ENCODE assay signal across 8 cellular contexts in genomic region chr7:2864999-2865670, GRCh38. TPM values are rescaled to one million over a fixed set of nuclear protein-coding genes. Genes with fewer than 3 reads are reported as not detected.
DNase-seq lines count a peak whose midpoint lies in the region; ATAC-seq, FAIRE-seq and TF ChIP-seq lines count a peak whose summit lies in the region.

No MANE protein-coding gene starts in this region.

- H3K9me3 ChIP-seq in HepG2 (ENCODE audit: low read length) = no peaks in the 10 kb centered on the region

- H3K36me3 Mint-ChIP-seq in activated CD4-positive, alpha-beta T cell treated with anti-CD3 and anti-CD28 coated beads for 36 hours (ENCODE audit: low read depth) = no peaks in the 10 kb centered on the region

- CTCF ChIA-PET in activated CD4-positive, alpha-beta T cell treated with anti-CD3 and anti-CD28 coated beads for 36 hours (lab: Charles Lee) = interaction anchor here (0.6 to 3.1 kb wide), 22 partner anchors 9 to 1912 kb away, joined by 3 to 24 read pairs (median 3); no protein-coding TSS in a partner anchor
- CTCF ChIA-PET in HepG2 (lab: Yijun Ruan, JAX; ENCODE audit: low intra/inter-chr PET ratio, low total read pairs) = interaction anchor here (1.3 to 3.2 kb wide), 3 partner anchors 289 to 1032 kb away, joined by 4 to 16 read pairs (median 5); no protein-coding TSS in a partner anchor

- no peaks in the 10 kb centered on the region for H3K9me3 Mint-ChIP-seq in activated CD4-positive, alpha-beta T cell treated with anti-CD3 and anti-CD28 coated beads for 36 hours (ENCODE audit: low read depth)

- peaks cover 42% of the 10 kb centered on the region for H3K4me1 Mint-ChIP-seq in activated CD4-positive, alpha-beta T cell treated with anti-CD3 and anti-CD28 coated beads for 36 hours

- peaks cover 35% of the 10 kb centered on the region for H3K4me1 ChIP-seq in HepG2 (ENCODE audit: insufficient read depth, low read length)

- peak; percentile 88 for TF ChIP-seq RAD21 in HepG2 (CRISPR knock-in tag; IDR thresholded peaks at IDR 0.05)

- TF ChIP-seq EP300 in HepG2 (IDR thresholded peaks at IDR 0.05; ENCODE audit: low read depth in 2 of 2, low read length in 2 of 2) = no peak
- no peak for TF ChIP-seq EP300 in HepG2 (CRISPR knock-in tag; IDR thresholded peaks at IDR 0.05; ENCODE audit: borderline replicate concordance)

- no peak overlapping the region for H3K9ac ChIP-seq in HepG2 (ENCODE audit: insufficient read depth, low read depth, low read length)

- DNase-seq in AG08395 (ENCODE audit: low spot score) = peak; percentile 77
- peak; percentile 55 for DNase-seq in GM18507 (ENCODE audit: extremely low spot score, insufficient read length, low read depth)
- DNase-seq in NCI-H1694 treated with DMSO at 0.1 percent for 48 hours (lab: John Stamatoyannopoulos, UW) = peak; percentile 51
- peak; percentile 86 for DNase-seq in activated CD4-positive, alpha-beta T cell treated with anti-CD3 and anti-CD28 coated beads for 36 hours
- DNase-seq in cerebellar cortex (ENCODE audit: low spot score) = peak; percentile 71
- DNase-seq in HepG2 (ENCODE audit: low spot score) = peak; percentile 59
- peak; percentile 63 for DNase-seq in stimulated activated CD8-positive, alpha-beta memory T cell treated with anti-CD3 and anti-CD28 coated beads, Interleukin-12 subunit alpha, Interleukin-12 subunit beta, amount 100 ng/mL, for 1 hour (ENCODE audit: low read depth)

- TF ChIP-seq CTCF in HepG2 (CRISPR knock-in tag; IDR thresholded peaks at IDR 0.05) = peak; percentile 95

- H3K27ac ChIP-seq in HepG2 (ENCODE audit: extremely low read length, insufficient read depth, low read length) = no peak overlapping the region

- H4K20me1 ChIP-seq in HepG2 (ENCODE audit: insufficient read depth, low read length) = no peaks in the 10 kb centered on the region

- H3K36me3 ChIP-seq in HepG2 (replicated peaks in 1 of 2; ENCODE audit: control insufficient read depth in 1 of 2, insufficient read depth in 2 of 2, low read length in 2 of 2) = no peaks in the 10 kb centered on the region

- peak; percentile 25 for ATAC-seq in activated CD4-positive, alpha-beta T cell treated with anti-CD3 and anti-CD28 coated beads for 36 hours
- ATAC-seq in HepG2 (peak; percentile 10; the same call in 2 of the 3 replicates), HG03175 (IDR thresholded peaks at IDR 0.05; ENCODE audit: unreplicated experiment) (no peak)

- no peak for TF ChIP-seq POLR2A in HepG2 (IDR thresholded peaks at IDR 0.05; ENCODE audit: insufficient read depth in 1 of 2, low read depth in 2 of 2, low read length in 2 of 2)

- in situ Hi-C loops in HepG2 (cut with HindIII; ENCODE audit: extremely low pct_ligation_motif_present, low pct_unique_long_range_greater_than_20kb) = no loop called here

- H3K4me3 ChIP-seq in HepG2 (replicated peaks in 1 of 3; ENCODE audit: insufficient read depth in 1 of 3, low read depth in 2 of 3, low read length in 3 of 3) = no peak overlapping the region

- peak overlapping the region; percentile 96; the same call in 1 of the 2 replicates for H3K4me2 ChIP-seq in HepG2 (ENCODE audit: low read depth, low read length)

- intact Hi-C loops in activated CD4-positive, alpha-beta T cell treated with anti-CD3 and anti-CD28 coated beads for 36 hours (cut with DNase I, micrococcal nuclease) = loop anchor here (1.0 to 10.0 kb wide), 12 partner anchors 70 to 1032 kb away; partner anchors contain the start of genes CARD11 (in 1 of the 2) and SDK1 (in 1 of the 2)
- intact Hi-C loops in HepG2 (cut with micrococcal nuclease; ENCODE audit: unreplicated experiment) = loop anchor here (5.0 to 10.0 kb wide), 3 partner anchors 63 to 1030 kb away; no protein-coding TSS in a partner anchor

- no peak overlapping the region for H3K4me3 Mint-ChIP-seq in activated CD4-positive, alpha-beta T cell treated with anti-CD3 and anti-CD28 coated beads for 36 hours

- peak overlapping the region; percentile 87 for H3K27ac Mint-ChIP-seq in activated CD4-positive, alpha-beta T cell treated with anti-CD3 and anti-CD28 coated beads for 36 hours

- no TSS peak for BruUV-seq in HepG2 (replicated peaks; lab: Mats Ljungman, UMichigan)

- 53% methylated on average over 9 of the region's 17 CpGs for WGBS in HepG2 (ENCODE audit: low lambda C conversion rate)

- peak; percentile 80 for FAIRE-seq in GM18507 (lab: Jason Lieb, UNC)
- FAIRE-seq in HepG2 (lab: Jason Lieb, UNC) = peak; percentile 70

- no peak overlapping the region for H2AFZ ChIP-seq in HepG2 (ENCODE audit: low read length)

- no peaks in the 10 kb centered on the region for H3K27me3 Mint-ChIP-seq in activated CD4-positive, alpha-beta T cell treated with anti-CD3 and anti-CD28 coated beads for 36 hours

- POLR2A ChIA-PET in activated CD4-positive, alpha-beta T cell treated with anti-CD3 and anti-CD28 coated beads for 36 hours (lab: Charles Lee) = no interaction called here
- POLR2A ChIA-PET in HepG2 (lab: Yijun Ruan, JAX) = interaction anchor here (1.5 to 1.8 kb wide), 2 partner anchors 12 to 61 kb away, joined by 3 to 20 read pairs; no protein-coding TSS in a partner anchor

- H3K27me3 ChIP-seq in HepG2 (ENCODE audit: control insufficient read depth in 1 of 2, insufficient read depth in 2 of 2, low read length in 2 of 2) = no peaks in the 10 kb centered on the region; a peak in 1 of 5 replicates

- no peaks in the 10 kb centered on the region for H3K79me2 ChIP-seq in HepG2 (ENCODE audit: insufficient read depth, low read length)

TF ChIP-seq in HepG2, 621 proteins besides CTCF, POLR2A, EP300 and RAD21 (continues in another document):
- no peak for TF ChIP-seq SMAD9 (CRISPR knock-in tag; IDR thresholded peaks at IDR 0.05)
- no peak for TF ChIP-seq MATR3 (CRISPR knock-in tag; IDR thresholded peaks at IDR 0.05)
- TF ChIP-seq NFE2 (CRISPR knock-in tag; IDR thresholded peaks at IDR 0.05) = no peak
- peak; percentile 40; the same call in 1 of the 2 replicates for TF ChIP-seq ZNF501 (CRISPR knock-in tag; IDR thresholded peaks at IDR 0.05)
- TF ChIP-seq TRAFD1 (CRISPR knock-in tag; IDR thresholded peaks at IDR 0.05; ENCODE audit: borderline replicate concordance) = no peak
- no peak for TF ChIP-seq ZMAT5 (CRISPR knock-in tag; IDR thresholded peaks at IDR 0.05; ENCODE audit: borderline replicate concordance, low read depth)
- no peak for TF ChIP-seq CEBPG (CRISPR knock-in tag; IDR thresholded peaks at IDR 0.05)
- TF ChIP-seq ZNF234 (CRISPR knock-in tag; conservative IDR thresholded peaks at IDR 0.05) = no peak
- TF ChIP-seq JDP2 (CRISPR knock-in tag; IDR thresholded peaks at IDR 0.05; ENCODE audit: borderline replicate concordance) = no peak
- TF ChIP-seq PHB2 (IDR thresholded peaks at IDR 0.05; ENCODE audit: partially characterized antibody) = no peak
- no peak for TF ChIP-seq KDM4B (CRISPR knock-in tag; IDR thresholded peaks at IDR 0.05)
- TF ChIP-seq TEAD3 (CRISPR knock-in tag; optimal IDR thresholded peaks at IDR 0.05; ENCODE audit: borderline replicate concordance) = peak; percentile 20
- TF ChIP-seq BORCS8-MEF2B (CRISPR knock-in tag; IDR thresholded peaks at IDR 0.05) = peak; percentile 55; the same call in 1 of the 2 replicates
- 0 out of 2 replicates have a peak, but pooled peaks have one; percentile 10 for TF ChIP-seq FOXA3 (CRISPR knock-in tag; IDR thresholded peaks at IDR 0.05)
- TF ChIP-seq ATF7 (IDR thresholded peaks at IDR 0.05) = no peak
- no peak for TF ChIP-seq ATF7 (CRISPR knock-in tag; IDR thresholded peaks at IDR 0.05)

RNA-seq across cellular contexts. Expression of gene GNA12, which starts 21.0 kb away (rescaled TPM):
- 10 to 100 TPM; 19.5 to 22.6 TPM for total RNA-seq in activated CD4-positive, alpha-beta T cell treated with anti-CD3 and anti-CD28 coated beads for 36 hours
- 16.2 and 23.3 TPM in 2 replicates for total RNA-seq in HepG2 (2016; rRNA removed; fragmentation: Illumina TruSeq; extraction: Trizol)
- total RNA-seq in HepG2 (2016; cell fraction: cytosol; rRNA removed; fragmentation: Illumina TruSeq; extraction: Trizol; ENCODE audit: low read depth) = 7.2 and 7.5 TPM in 2 replicates
- total RNA-seq in HepG2 (2016; cell fraction: insoluble cytoplasmic fraction; rRNA removed; fragmentation: Illumina TruSeq; extraction: Trizol) = 16.1 and 17.2 TPM in 2 replicates
- 26.9 and 27.9 TPM in 2 replicates for total RNA-seq in HepG2 (2016; cell fraction: membrane; rRNA removed; fragmentation: Illumina TruSeq; extraction: Trizol)
- total RNA-seq in HepG2 (2016; cell fraction: nucleus; rRNA removed; fragmentation: Illumina TruSeq; extraction: Trizol) = 14.4 and 16.2 TPM in 2 replicates
- polyA plus RNA-seq in HepG2 (2011; rRNA removed) = 50.9 and 68.0 TPM in 2 replicates
- polyA plus RNA-seq in HepG2 (2011; cell fraction: cytosol; rRNA removed) = 45.6 and 47.6 TPM in 2 replicates
- polyA plus RNA-seq in HepG2 (2011; cell fraction: nucleus; rRNA removed) = 34.2 and 39.3 TPM in 2 replicates
- 39.2 and 40.4 TPM in 2 replicates for polyA plus RNA-seq in HepG2 (2012)
- polyA plus RNA-seq in HepG2 (2016; cell fraction: cytosol; fragmentation: Illumina TruSeq; extraction: Trizol; ENCODE audit: low read depth) = 11.0 and 12.4 TPM in 2 replicates
- polyA plus RNA-seq in HepG2 (2016; cell fraction: insoluble cytoplasmic fraction; fragmentation: Illumina TruSeq; extraction: Trizol; ENCODE audit: low read depth) = 33.6 and 42.6 TPM in 2 replicates
- 39.2 and 40.8 TPM in 2 replicates for polyA plus RNA-seq in HepG2 (2016; cell fraction: membrane; fragmentation: Illumina TruSeq; extraction: Trizol; ENCODE audit: low read depth)
- 26.9 and 29.3 TPM in 2 replicates for polyA plus RNA-seq in HepG2 (2016; cell fraction: nucleus; fragmentation: Illumina TruSeq; extraction: Trizol; ENCODE audit: insufficient read depth, low read depth)
- polyA minus RNA-seq in HepG2 (2011; rRNA and poly(A)+ RNA removed; ENCODE audit: low replicate concordance) = 54.6 and 166 TPM in 2 replicates
- polyA minus RNA-seq in HepG2 (2011; cell fraction: cytosol; rRNA and poly(A)+ RNA removed) = 37.4 and 48.5 TPM in 2 replicates
- 30.9 and 39.8 TPM in 2 replicates for polyA minus RNA-seq in HepG2 (2011; cell fraction: nucleus; rRNA and poly(A)+ RNA removed)
